Comparison of ENCODE assay signal across 12 cellular contexts in genomic region chr7:93923946-93924345, GRCh38. TPM values are rescaled to one million over a fixed set of nuclear protein-coding genes. Genes with fewer than 3 reads are reported as not detected.
DNase-seq lines count a peak whose midpoint lies in the region; TF ChIP-seq lines count a peak whose summit lies in the region.
"Had no signal": no experiment of that assay in that cellular context is flagged by ENCODE, and none has a peak within 500 bp of the region (broad histone marks: within the 10 kb centered on the region; RNA-seq: fewer than 3 reads in every experiment).

No MANE protein-coding gene starts in this region.

- peak overlapping the region in 1 of 2 donors; percentile 6 for H3K9ac ChIP-seq in colonic mucosa (ENCODE audit: low read depth in 2 of 2, low read length in 2 of 2)
- H3K9ac ChIP-seq in muscle layer of colon (ENCODE audit: low read length): no peak overlapping the region

- H3K36me3 Mint-ChIP-seq in HFFc6 (ENCODE audit: low read depth): peaks cover 23% of the 10 kb centered on the region

- no peaks in the 10 kb centered on the region for H3K27me3 ChIP-seq in colonic mucosa
- H3K27me3 ChIP-seq in muscle layer of colon (ENCODE audit: control insufficient read depth in 1 of 2, insufficient read depth in 2 of 2, low read length in 2 of 2): no peaks in the 10 kb centered on the region
- H3K27me3 ChIP-seq in tibial artery: no peaks in the 10 kb centered on the region

- peak overlapping the region; percentile 71 for H3K27ac ChIP-seq in colonic mucosa
- peak overlapping the region; percentile 47 for H3K27ac ChIP-seq in muscle layer of colon (ENCODE audit: low read depth, low read length)
- peak overlapping the region in 1 of 2 donors; percentile 91 for H3K27ac ChIP-seq in tibial artery

- H3K9me3 ChIP-seq in colonic mucosa (no peaks in the 10 kb centered on the region), muscle layer of colon (ENCODE audit: low read length) (no peaks in the 10 kb centered on the region), tibial artery (no peaks in the 10 kb centered on the region)

- intact Hi-C loops in colonic mucosa (cut with DNase I): no loop called here
- intact Hi-C loops in tibial artery (cut with DNase I; ENCODE audit: low total_unique reads): no loop called here

- peak overlapping the region; percentile 98 for H3K4me3 Mint-ChIP-seq in HFFc6

- H3K36me3 ChIP-seq in colonic mucosa (no peaks in the 10 kb centered on the region), muscle layer of colon (ENCODE audit: insufficient read depth, low read length) (peaks cover 13% of the 10 kb centered on the region), tibial artery (no peaks in the 10 kb centered on the region)

- DNase-seq in HFFc6: peak; percentile 36
- no peak for DNase-seq in colonic mucosa
- no peak for DNase-seq in tibial artery
- no peak for DNase-seq in stimulated activated CD4-positive, alpha-beta T cell treated with anti-CD3 and anti-CD28 coated beads, Interleukin-15, amount 100 ng/mL, for 24 hours
- DNase-seq in cortex of kidney (lab: John Stamatoyannopoulos, UW): no peak
- DNase-seq in HuH-7.5 (ENCODE audit: low spot score): no peak
- DNase-seq: NCI-H1694 treated with DMSO at 0.1 percent for 48 hours; NK-92 treated with Interleukin-12 subunit alpha and Interleukin-12 subunit beta, amount 100 ng/mL, for 24 hours; stimulated activated naive CD4-positive, alpha-beta T cell had no signal

- TF ChIP-seq CTCF in HFFc6 (IDR thresholded peaks at IDR 0.05): no peak
- TF ChIP-seq CTCF in colonic mucosa (IDR thresholded peaks at IDR 0.05): no peak
- no peak for TF ChIP-seq CTCF in tibial artery (IDR thresholded peaks at IDR 0.05)

- H3K4me1 Mint-ChIP-seq in HFFc6 (ENCODE audit: low read depth): peaks cover 41% of the 10 kb centered on the region

- H3K4me1 ChIP-seq in colonic mucosa (no peaks in the 10 kb centered on the region), muscle layer of colon (ENCODE audit: insufficient read depth, low read length) (peaks cover 35% of the 10 kb centered on the region), tibial artery (peaks cover 0 to 44% (median 10%) of the 10 kb centered on the region in 4 donors)

- H3K4me3 ChIP-seq in colonic mucosa (no peak overlapping the region), muscle layer of colon (ENCODE audit: low read depth in 1 of 2, low read length in 2 of 2) (peak overlapping the region in 1 of 2 donors; percentile 95), tibial artery (peak overlapping the region; percentile 61 to 68)

- no peaks in the 10 kb centered on the region for H3K9me3 Mint-ChIP-seq in HFFc6

- H3K27me3 Mint-ChIP-seq in HFFc6 (ENCODE audit: insufficient read depth): no peaks in the 10 kb centered on the region; the same call in 1 of the 2 replicates

- peak overlapping the region; percentile 97 for H3K27ac Mint-ChIP-seq in HFFc6

RNA-seq across cellular contexts. Expression of gene GNG11, which starts 2.4 kb away (rescaled TPM):
- 10 to 100 TPM; 26.0 to 31.4 (median 28.1) TPM for total RNA-seq in HFFc6 (2021; fragmentation: NEBNext Ultra II Directional; extraction: Animal tissue kit (Norgen Biotek cat#: 25700))
- 1 to 10 TPM; 2.1 to 4.1 TPM for total RNA-seq in colonic mucosa
- total RNA-seq: T-helper 2 cell treated with Interferon-gamma antibody and Interleukin-4, amounts not matched to agents 100 ng/mL and 5 ng/mL, for 36 hours had no signal

RNA-seq across cellular contexts. Expression of gene GNGT1, which starts 17.6 kb away (rescaled TPM):
- not detected for total RNA-seq in HFFc6 (2021; fragmentation: NEBNext Ultra II Directional; extraction: Animal tissue kit (Norgen Biotek cat#: 25700))
- total RNA-seq in colonic mucosa: not detected
- total RNA-seq: lung; T-helper 2 cell treated with Interferon-gamma antibody and Interleukin-4, amounts not matched to agents 100 ng/mL and 5 ng/mL, for 36 hours had no signal

RNA-seq across cellular contexts. Expression of gene TFPI2, which starts 33.4 kb away (rescaled TPM):
- total RNA-seq in HFFc6 (2021; fragmentation: NEBNext Ultra II Directional; extraction: Animal tissue kit (Norgen Biotek cat#: 25700)): 10 to 100 TPM; 38.2 to 80.3 (median 54.5) TPM
- total RNA-seq in colonic mucosa: 1 to 10 TPM in 1 of 2 donors, under 1 TPM in 1; 0.30 to 1.6 TPM
- total RNA-seq: T-helper 2 cell treated with Interferon-gamma antibody and Interleukin-4, amounts not matched to agents 100 ng/mL and 5 ng/mL, for 36 hours had no signal

Comparison
In these comparisons a context has a peak if more than half of its experiments do, and no peak if none do; other contexts are left out.
1. RNA of gene GNG11, which starts 2.4 kb away (total RNA-seq): 26.0 to 31.4 TPM in HFFc6; 2.1 to 4.1 TPM in colonic mucosa; every median in the first group is over 4 times any median in the second.
2. RNA of gene TFPI2, which starts 33.4 kb away (total RNA-seq): 38.2 to 80.3 TPM in HFFc6; 0.30 to 1.6 TPM in colonic mucosa; every median in the first group is over 10 times any median in the second.